ENCODE assay signal across 1 cellular context in the genomic region with DNA sequence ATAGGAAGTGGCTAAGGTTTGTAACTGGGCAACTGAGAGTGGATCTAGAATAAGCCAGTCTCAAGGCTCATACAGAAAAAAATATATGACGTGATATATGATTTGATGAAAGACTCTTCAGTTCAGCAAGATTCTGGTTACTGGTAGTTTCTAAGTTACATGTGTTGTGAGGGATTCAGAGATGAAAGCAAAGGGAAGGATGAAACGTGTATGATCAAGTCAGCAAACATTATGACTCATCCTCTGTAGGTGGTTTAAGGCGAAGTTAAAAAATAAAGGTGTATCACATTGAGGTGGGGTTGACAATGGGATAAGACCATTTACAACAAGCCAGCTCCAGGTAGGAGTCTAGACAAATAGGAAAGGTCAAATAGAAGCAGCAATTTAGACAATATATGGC.
TF ChIP-seq lines count a peak whose summit lies in the region.

No MANE protein-coding gene starts in this region.

TF ChIP-seq in HepG2, 621 proteins besides CTCF, POLR2A, EP300 and RAD21:
- TF ChIP-seq, protein P1, sequence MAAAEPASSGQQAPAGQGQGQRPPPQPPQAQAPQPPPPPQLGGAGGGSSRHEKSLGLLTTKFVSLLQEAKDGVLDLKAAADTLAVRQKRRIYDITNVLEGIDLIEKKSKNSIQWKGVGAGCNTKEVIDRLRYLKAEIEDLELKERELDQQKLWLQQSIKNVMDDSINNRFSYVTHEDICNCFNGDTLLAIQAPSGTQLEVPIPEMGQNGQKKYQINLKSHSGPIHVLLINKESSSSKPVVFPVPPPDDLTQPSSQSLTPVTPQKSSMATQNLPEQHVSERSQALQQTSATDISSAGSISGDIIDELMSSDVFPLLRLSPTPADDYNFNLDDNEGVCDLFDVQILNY (CRISPR knock-in tag; conservative IDR thresholded peaks at IDR 0.05), result no peak
- no peak for TF ChIP-seq MAFG (CRISPR knock-in tag; IDR thresholded peaks at IDR 0.05)
- TF ChIP-seq, protein P2, sequence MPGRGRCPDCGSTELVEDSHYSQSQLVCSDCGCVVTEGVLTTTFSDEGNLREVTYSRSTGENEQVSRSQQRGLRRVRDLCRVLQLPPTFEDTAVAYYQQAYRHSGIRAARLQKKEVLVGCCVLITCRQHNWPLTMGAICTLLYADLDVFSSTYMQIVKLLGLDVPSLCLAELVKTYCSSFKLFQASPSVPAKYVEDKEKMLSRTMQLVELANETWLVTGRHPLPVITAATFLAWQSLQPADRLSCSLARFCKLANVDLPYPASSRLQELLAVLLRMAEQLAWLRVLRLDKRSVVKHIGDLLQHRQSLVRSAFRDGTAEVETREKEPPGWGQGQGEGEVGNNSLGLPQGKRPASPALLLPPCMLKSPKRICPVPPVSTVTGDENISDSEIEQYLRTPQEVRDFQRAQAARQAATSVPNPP (CRISPR knock-in tag; IDR thresholded peaks at IDR 0.05), result no peak
- 0 out of 2 replicates have a peak, but pooled peaks have one; percentile 39 for TF ChIP-seq BHLHE40 (IDR thresholded peaks at IDR 0.05; ENCODE audit: low read length)
- TF ChIP-seq MXD4 (CRISPR knock-in tag; IDR thresholded peaks at IDR 0.05), result no peak
- no peak for TF ChIP-seq SNAI1 (CRISPR knock-in tag; IDR thresholded peaks at IDR 0.05; ENCODE audit: borderline replicate concordance)
- TF ChIP-seq CREB1 (IDR thresholded peaks at IDR 0.05), result peak; percentile 61; the same call in 1 of the 2 replicates
- TF ChIP-seq CREB1 (CRISPR knock-in tag; IDR thresholded peaks at IDR 0.05), result no peak
- no peak for TF ChIP-seq HIVEP1 (CRISPR knock-in tag; IDR thresholded peaks at IDR 0.05)
- peak; percentile 25; the same call in 1 of the 2 replicates for TF ChIP-seq FOSL2 (CRISPR knock-in tag; IDR thresholded peaks at IDR 0.05)
- TF ChIP-seq, protein P3, sequence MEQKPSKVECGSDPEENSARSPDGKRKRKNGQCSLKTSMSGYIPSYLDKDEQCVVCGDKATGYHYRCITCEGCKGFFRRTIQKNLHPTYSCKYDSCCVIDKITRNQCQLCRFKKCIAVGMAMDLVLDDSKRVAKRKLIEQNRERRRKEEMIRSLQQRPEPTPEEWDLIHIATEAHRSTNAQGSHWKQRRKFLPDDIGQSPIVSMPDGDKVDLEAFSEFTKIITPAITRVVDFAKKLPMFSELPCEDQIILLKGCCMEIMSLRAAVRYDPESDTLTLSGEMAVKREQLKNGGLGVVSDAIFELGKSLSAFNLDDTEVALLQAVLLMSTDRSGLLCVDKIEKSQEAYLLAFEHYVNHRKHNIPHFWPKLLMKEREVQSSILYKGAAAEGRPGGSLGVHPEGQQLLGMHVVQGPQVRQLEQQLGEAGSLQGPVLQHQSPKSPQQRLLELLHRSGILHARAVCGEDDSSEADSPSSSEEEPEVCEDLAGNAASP (CRISPR knock-in tag; IDR thresholded peaks at IDR 0.05; ENCODE audit: borderline replicate concordance), result no peak
- no peak for TF ChIP-seq ZNF121 (CRISPR knock-in tag; IDR thresholded peaks at IDR 0.05)
- TF ChIP-seq RBAK (CRISPR knock-in tag; IDR thresholded peaks at IDR 0.05), result no peak
- TF ChIP-seq, protein P4, sequence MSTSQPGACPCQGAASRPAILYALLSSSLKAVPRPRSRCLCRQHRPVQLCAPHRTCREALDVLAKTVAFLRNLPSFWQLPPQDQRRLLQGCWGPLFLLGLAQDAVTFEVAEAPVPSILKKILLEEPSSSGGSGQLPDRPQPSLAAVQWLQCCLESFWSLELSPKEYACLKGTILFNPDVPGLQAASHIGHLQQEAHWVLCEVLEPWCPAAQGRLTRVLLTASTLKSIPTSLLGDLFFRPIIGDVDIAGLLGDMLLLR (CRISPR knock-in tag; IDR thresholded peaks at IDR 0.05), result no peak
- TF ChIP-seq, protein P5, sequence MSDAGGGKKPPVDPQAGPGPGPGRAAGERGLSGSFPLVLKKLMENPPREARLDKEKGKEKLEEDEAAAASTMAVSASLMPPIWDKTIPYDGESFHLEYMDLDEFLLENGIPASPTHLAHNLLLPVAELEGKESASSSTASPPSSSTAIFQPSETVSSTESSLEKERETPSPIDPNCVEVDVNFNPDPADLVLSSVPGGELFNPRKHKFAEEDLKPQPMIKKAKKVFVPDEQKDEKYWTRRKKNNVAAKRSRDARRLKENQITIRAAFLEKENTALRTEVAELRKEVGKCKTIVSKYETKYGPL (CRISPR knock-in tag; IDR thresholded peaks at IDR 0.05), result no peak
- TF ChIP-seq, protein P6, sequence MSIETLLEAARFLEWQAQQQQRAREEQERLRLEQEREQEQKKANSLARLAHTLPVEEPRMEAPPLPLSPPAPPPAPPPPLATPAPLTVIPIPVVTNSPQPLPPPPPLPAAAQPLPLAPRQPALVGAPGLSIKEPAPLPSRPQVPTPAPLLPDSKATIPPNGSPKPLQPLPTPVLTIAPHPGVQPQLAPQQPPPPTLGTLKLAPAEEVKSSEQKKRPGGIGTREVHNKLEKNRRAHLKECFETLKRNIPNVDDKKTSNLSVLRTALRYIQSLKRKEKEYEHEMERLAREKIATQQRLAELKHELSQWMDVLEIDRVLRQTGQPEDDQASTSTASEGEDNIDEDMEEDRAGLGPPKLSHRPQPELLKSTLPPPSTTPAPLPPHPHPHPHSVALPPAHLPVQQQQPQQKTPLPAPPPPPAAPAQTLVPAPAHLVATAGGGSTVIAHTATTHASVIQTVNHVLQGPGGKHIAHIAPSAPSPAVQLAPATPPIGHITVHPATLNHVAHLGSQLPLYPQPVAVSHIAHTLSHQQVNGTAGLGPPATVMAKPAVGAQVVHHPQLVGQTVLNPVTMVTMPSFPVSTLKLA (IDR thresholded peaks at IDR 0.05), result no peak
